In the genomic region with DNA sequence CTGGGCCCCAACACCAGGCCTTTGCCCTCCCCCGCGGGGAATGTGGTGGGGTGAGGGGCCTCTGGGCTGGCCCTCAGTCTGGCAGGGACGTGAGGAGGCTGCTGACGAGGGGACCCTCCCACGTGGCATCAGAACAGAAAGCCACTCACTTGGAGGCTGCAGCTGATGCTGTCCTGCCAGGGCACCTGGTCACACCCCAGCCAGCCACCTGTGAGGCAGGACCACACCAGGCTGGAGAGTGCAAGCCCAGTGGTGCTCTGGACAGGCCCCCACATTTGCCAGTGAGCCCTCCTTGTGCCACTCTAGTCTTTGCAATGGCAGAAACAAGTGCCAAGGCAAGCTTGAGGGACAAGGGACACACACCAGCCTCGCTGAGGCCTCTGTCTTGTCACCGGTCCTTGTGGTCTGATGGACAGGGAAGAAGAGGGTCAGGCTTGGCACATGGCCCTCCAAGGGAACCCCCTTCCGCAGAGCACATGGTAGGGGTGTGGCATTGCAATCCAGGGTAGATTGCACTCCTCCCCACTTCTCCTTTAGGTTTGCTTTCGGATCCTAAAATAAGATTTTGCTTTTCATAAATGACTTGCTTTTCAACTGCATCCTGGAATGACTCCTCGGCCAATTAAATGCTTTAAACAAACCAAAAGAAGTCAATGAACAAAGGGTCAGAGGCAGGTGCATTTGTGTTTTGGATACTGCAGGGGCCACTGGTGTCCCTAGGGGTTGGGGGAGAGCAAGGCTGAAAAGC, we compare ENCODE assay signal across 8 cellular contexts. TPM values are rescaled to one million over a fixed set of nuclear protein-coding genes. Genes with fewer than 3 reads are reported as not detected.
DNase-seq lines count a peak whose midpoint lies in the region; ATAC-seq, FAIRE-seq and TF ChIP-seq lines count a peak whose summit lies in the region.

No MANE protein-coding gene starts in this region.

- TF ChIP-seq EP300 in K562 (IDR thresholded peaks at IDR 0.05; ENCODE audit: low read length): no peak

- no peaks in the 10 kb centered on the region for H3K27me3 ChIP-seq in K562 (ENCODE audit: control insufficient read depth in 2 of 2, insufficient read depth in 2 of 2, low read length in 2 of 2)
- H3K27me3 ChIP-seq in SJCRH30: no peaks in the 10 kb centered on the region

- WGBS in K562 (ENCODE audit: insufficient coverage, low coverage, missing lambda C conversion rate): 63% methylated on average over 4 of the region's 10 CpGs

- no peaks in the 10 kb centered on the region for H3K9me1 ChIP-seq in K562 (ENCODE audit: control insufficient read depth, insufficient read depth, low read length)

- H3K4me1 ChIP-seq in K562 (replicated peaks in 1 of 2; ENCODE audit: control insufficient read depth in 2 of 2, insufficient read depth in 2 of 2, low read length in 2 of 2): peaks cover 11 to 19% of the 10 kb centered on the region in 2 experiments; a peak in 4 of 5 replicates
- H3K4me1 ChIP-seq in SJCRH30: peaks cover 6% of the 10 kb centered on the region

- H3K79me2 ChIP-seq in K562 (ENCODE audit: control insufficient read depth, insufficient read depth, low read length): peaks cover 24% of the 10 kb centered on the region

- in situ Hi-C loops in K562 (cut with MboI): no loop called here

- no TSS peak for BruUV-seq in K562 (replicated peaks; lab: Mats Ljungman, UMichigan)

- FAIRE-seq in K562 (lab: Jason Lieb, UNC): no peak

- no peak overlapping the region for H3K27ac ChIP-seq in K562 (ENCODE audit: extremely low read depth, low read depth, low read length)
- no peak overlapping the region for H3K27ac ChIP-seq in SJCRH30

- CTCF ChIA-PET in GM10248 (lab: Yijun Ruan, JAX) (interaction anchor here (1.0 to 2.6 kb wide), 3 partner anchors 10 to 40 kb away, joined by 3 to 20 read pairs (median 8); no protein-coding TSS in a partner anchor), K562 (lab: Yijun Ruan, JAX; ENCODE audit: low intra/inter-chr PET ratio) (no interaction called here)

- H3K36me3 ChIP-seq in K562 (ENCODE audit: control insufficient read depth, insufficient read depth, low read length) (peaks cover 3% of the 10 kb centered on the region; the same call in 1 of the 3 replicates), SJCRH30 (no peaks in the 10 kb centered on the region)

- TF ChIP-seq CTCF in GM10248 (IDR thresholded peaks at IDR 0.05; ENCODE audit: control extremely low read depth, extremely low read depth, low read depth, missing control alignments) (peak; percentile 12), K562 (IDR thresholded peaks at IDR 0.05 in 2 of 3, conservative IDR thresholded peaks at IDR 0.05 in 1 of 3; ENCODE audit: insufficient read depth in 2 of 3, low read depth in 1 of 3, low read length in 3 of 3) (no peak)

- ATAC-seq in GM19395 (IDR thresholded peaks at IDR 0.05; ENCODE audit: unreplicated experiment) (peak; percentile 57), HG03280 (IDR thresholded peaks at IDR 0.05; ENCODE audit: unreplicated experiment) (peak; percentile 38), K562 (peak; percentile 53)

- DNase-seq in GM10248 (ENCODE audit: extremely low spot score) (peak; percentile 77), K562 (ENCODE audit: extremely low read depth in 1 of 4, low spot score in 3 of 4) (peak in 1 of 4 experiments; percentile 16), medulla oblongata (ENCODE audit: extremely low spot score) (no peak), NCI-H1105 (lab: John Stamatoyannopoulos, UW) (no peak), SJCRH30 (no peak), A172 (ENCODE audit: low spot score) (no peak)

- H3K4me2 ChIP-seq in K562 (ENCODE audit: insufficient read depth, low read length): no peak overlapping the region

- H3K4me3 ChIP-seq in K562 (no peak overlapping the region), SJCRH30 (no peak overlapping the region)

- H3K9me3 ChIP-seq in K562 (replicated peaks; ENCODE audit: control insufficient read depth, insufficient read depth, low read depth, low read length): no peaks in the 10 kb centered on the region
- no peaks in the 10 kb centered on the region for H3K9me3 ChIP-seq in SJCRH30 (replicated peaks)

- no peak for TF ChIP-seq POLR2A in K562 (conservative IDR thresholded peaks at IDR 0.05)

- no peak for TF ChIP-seq RAD21 in K562 (CRISPR knock-in tag; conservative IDR thresholded peaks at IDR 0.05 in 1 of 2, IDR thresholded peaks at IDR 0.05 in 1 of 2)

- POLR2A ChIA-PET in GM10248 (lab: Yijun Ruan, JAX) (no interaction called here), K562 (lab: Yijun Ruan, JAX) (interaction anchor here (0.6 kb wide), 2 partner anchors 50 to 758 kb away, joined by 3 to 4 read pairs; partner anchors contain the start of genes CPSF2 and NDUFB1)

- no peak overlapping the region for H2AFZ ChIP-seq in K562 (ENCODE audit: low read depth, low read length)

- H3K9ac ChIP-seq in K562 (ENCODE audit: insufficient read depth in 1 of 2, low read depth in 2 of 2, low read length in 2 of 2): peak overlapping the region in 1 of 2 experiments; percentile 36; a peak in 2 of 4 replicates

- intact Hi-C loops in K562 (cut with micrococcal nuclease): loop anchor here (5.0 kb wide), 1 partner anchor 53 kb away; the partner anchor contains the start of gene CCDC88C

- peaks cover 12% of the 10 kb centered on the region; the same call in 1 of the 2 replicates for H4K20me1 ChIP-seq in K562 (replicated peaks; ENCODE audit: control insufficient read depth, insufficient read depth, low read length)

TF ChIP-seq in K562, 482 proteins besides CTCF, POLR2A, EP300 and RAD21:
- TF ChIP-seq MAX (CRISPR knock-in tag; IDR thresholded peaks at IDR 0.05) (peak; percentile 31; the same call in 1 of the 2 replicates), KDM2B (CRISPR knock-in tag; IDR thresholded peaks at IDR 0.05) (no peak)

RNA-seq across cellular contexts. Expression of gene CCDC88C, which starts 53.7 kb away (rescaled TPM):
- total RNA-seq in K562 (2011; cell fraction: chromatin; rRNA removed; ENCODE audit: low replicate concordance): 100 and 139 TPM in 2 replicates
- total RNA-seq in K562 (2011; cell fraction: nucleolus; rRNA removed): 63.0 and 67.6 TPM in 2 replicates
- total RNA-seq in K562 (2011; cell fraction: nucleoplasm; rRNA removed): 63.9 and 65.4 TPM in 2 replicates
- 12.4 and 13.3 TPM in 2 replicates for total RNA-seq in K562 (2014; rRNA removed)
- total RNA-seq in K562 (2014; rRNA removed; fragmentation: Illumina TruSeq; extraction: Trizol): 11.2 and 12.9 TPM in 2 replicates
- total RNA-seq in K562 (2015; rRNA removed; fragmentation: Illumina TruSeq; extraction: Trizol): 11.3 and 12.2 TPM in 2 replicates
- total RNA-seq in K562 (2021): 16.8 and 22.5 TPM in 2 replicates
- 7.5 and 8.2 TPM in 2 replicates for polyA plus RNA-seq in K562 (2011; rRNA removed)
- polyA plus RNA-seq in K562 (2011; cell fraction: cytosol; rRNA removed): 5.8 and 6.7 TPM in 2 replicates
- polyA plus RNA-seq in K562 (2011; cell fraction: nucleus; rRNA removed): 23.6 and 28.3 TPM in 2 replicates
- polyA plus RNA-seq in K562 (2012): 8.6 and 10.1 TPM in 2 replicates
- 8.4 and 9.3 TPM in 2 replicates for polyA plus RNA-seq in K562 (2014; fragmentation: Illumina TruSeq; extraction: Trizol)
- under 1 TPM; 0.62 to 0.65 TPM for polyA plus RNA-seq in K562 (2014; fragmentation: Nextera tagmentation; extraction: Ambion mirVana)
- 10.7 and 11.4 TPM in 2 replicates for polyA plus RNA-seq in K562 (2014; rRNA removed)
- 20.0 and 20.9 TPM in 2 replicates for polyA minus RNA-seq in K562 (2011; rRNA and poly(A)+ RNA removed)
- polyA minus RNA-seq in K562 (2011; cell fraction: cytosol; rRNA and poly(A)+ RNA removed): 7.9 and 12.8 TPM in 2 replicates
- 22.8 and 36.1 TPM in 2 replicates for polyA minus RNA-seq in K562 (2011; cell fraction: nucleus; rRNA and poly(A)+ RNA removed)
- 8.9 TPM in 2 replicates for total RNA-seq in SJCRH30 (2014; rRNA removed; shearing (Covaris generic))
- total RNA-seq in A172 (2014; rRNA removed; shearing (Covaris generic)): 2.5 and 4.7 TPM in 2 replicates
